In genomic region chr2:47147011-47147410, GRCh38 we compare ENCODE assay signal across 40 cellular contexts. TPM values are rescaled to one million over a fixed set of nuclear protein-coding genes. Genes with fewer than 3 reads are reported as not detected.
"Had no signal": no experiment of that assay in that cellular context is flagged by ENCODE, and none has a peak within 500 bp of the region (broad histone marks: within the 10 kb centered on the region; RNA-seq: fewer than 3 reads in every experiment).

No MANE protein-coding gene starts in this region.

- H3K4me1 ChIP-seq: ascending aorta had no signal

- H3K27ac Mint-ChIP-seq: activated B cell treated with CpG ODN at 0.5 μM for 24 hours; activated CD4-positive, alpha-beta memory T cell treated with anti-CD3 and anti-CD28 coated beads, Interleukin-2, amount 10 ng/mL, durations not matched to agents 7 days and 5 days; activated CD4-positive, alpha-beta T cell treated with anti-CD3 and anti-CD28 coated beads for 36 hours; activated CD4-positive, alpha-beta T cell treated with anti-CD3 and anti-CD28 coated beads, Interleukin-2, amount 10 ng/mL, durations not matched to agents 7 days and 5 days; activated CD8-positive, alpha-beta memory T cell treated with anti-CD3 and anti-CD28 coated beads, Interleukin-2, amount 10 ng/mL, durations not matched to agents 7 days and 5 days; activated CD8-positive, alpha-beta T cell treated with anti-CD3 and anti-CD28 coated beads, Interleukin-2, amount 10 ng/mL, durations not matched to agents 7 days and 5 days; activated naive CD4-positive, alpha-beta T cell treated with anti-CD3 and anti-CD28 coated beads, Interleukin-2, amount 10 ng/mL, durations not matched to agents 7 days and 5 days; activated naive CD4-positive, alpha-beta T cell treated with anti-CD3 and anti-CD28 coated beads, Interleukin-2, amount 50 U/mL, for 24 hours; activated naive CD8-positive, alpha-beta T cell; activated naive CD8-positive, alpha-beta T cell treated with anti-CD3 and anti-CD28 coated beads, Interleukin-2, amount 10 ng/mL, durations not matched to agents 7 days and 5 days; activated naive CD8-positive, alpha-beta T cell treated with anti-CD3 and anti-CD28 coated beads, Interleukin-2, amount 50 U/mL, for 24 hours; activated T-cell treated with anti-CD3 and anti-CD28 coated beads, Interleukin-2, amount 50 U/mL, for 72 hours; activated T-helper 1 cell treated with anti-CD3 and anti-CD28 coated beads, Interleukin-12 subunit alpha, Interleukin-12 subunit beta, Interleukin-2, Interleukin-4 antibody, amounts not matched to agents 30 ng/mL and 10 ng/mL and 1 ng/mL, durations not matched to agents 14 hours and 24 hours and 36 hours; activated T-helper 17 cell treated with anti-CD3 and anti-CD28 coated beads, Interleukin-2, amount 50 U/mL, for 72 hours; brain; T-helper 1 cell treated with Interleukin-12 subunit alpha and Interleukin-12 subunit beta and Interleukin-4 antibody, amounts not matched to agents 30 μg/mL and 1 μg/mL, for 36 hours; T-helper 2 cell treated with Interferon-gamma antibody and Interleukin-4, amounts not matched to agents 5 μg/mL and 100 μg/mL, for 36 hours had no signal

- DNase-seq: activated B cell treated with CpG ODN at 0.5 μM for 24 hours; activated CD4-positive, alpha-beta memory T cell treated with anti-CD3 and anti-CD28 coated beads, Interleukin-2, amount 10 ng/mL, durations not matched to agents 7 days and 5 days; activated CD4-positive, alpha-beta T cell treated with anti-CD3 and anti-CD28 coated beads for 1 hour; activated CD4-positive, alpha-beta T cell treated with anti-CD3 and anti-CD28 coated beads for 36 hours; activated CD4-positive, alpha-beta T cell treated with anti-CD3 and anti-CD28 coated beads for 48 hours; activated CD4-positive, alpha-beta T cell treated with anti-CD3 and anti-CD28 coated beads, Interleukin-2, amount 10 ng/mL, durations not matched to agents 7 days and 5 days; activated CD4-positive, alpha-beta T cell treated with anti-CD3 and anti-CD28 coated beads, Interleukin-2, amount 50 U/mL, for 48 hours; activated CD8-positive, alpha-beta memory T cell treated with anti-CD3 and anti-CD28 coated beads for 24 hours; activated CD8-positive, alpha-beta memory T cell treated with anti-CD3 and anti-CD28 coated beads, Interleukin-2, amount 10 ng/mL, durations not matched to agents 7 days and 5 days; activated CD8-positive, alpha-beta memory T cell treated with anti-CD3 and anti-CD28 coated beads, Interleukin-2, amount 50 U/mL, for 48 hours; activated CD8-positive, alpha-beta T cell treated with anti-CD3 and anti-CD28 coated beads, Interleukin-2, amount 10 ng/mL, durations not matched to agents 7 days and 5 days; activated effector memory CD4-positive, alpha-beta T cell treated with anti-CD3 and anti-CD28 coated beads, Interleukin-2, amount 50 U/mL, for 16 hours; activated gamma-delta T cell treated with Interleukin-2 at 50 U/mL for 16 hours; activated naive CD4-positive, alpha-beta T cell; activated naive CD4-positive, alpha-beta T cell treated with anti-CD3 and anti-CD28 coated beads, Interleukin-2, amount 10 ng/mL, durations not matched to agents 7 days and 5 days; activated naive CD8-positive, alpha-beta T cell treated with anti-CD3 and anti-CD28 coated beads, Interleukin-2, amount 10 ng/mL, durations not matched to agents 7 days and 5 days; activated naive CD8-positive, alpha-beta T cell treated with anti-CD3 and anti-CD28 coated beads, Interleukin-2, amount 50 U/mL, for 24 hours; activated T-cell treated with anti-CD3 and anti-CD28 coated beads, Interleukin-2, amount 50 U/mL, for 1 hour; activated T-cell treated with anti-CD3 and anti-CD28 coated beads, Interleukin-2, amount 50 U/mL, for 4 hours; activated T-cell treated with anti-CD3 and anti-CD28 coated beads, Interleukin-2, amount 50 U/mL, for 72 hours; amygdala; anterior cingulate cortex; caudate nucleus; cerebellar nuclear complex; SW 1271; T-helper 1 cell; T-helper 2 cell; T-helper 9 cell had no signal

- H3K4me1 Mint-ChIP-seq: activated B cell treated with CpG ODN at 0.5 μM for 24 hours; activated CD4-positive, alpha-beta T cell treated with anti-CD3 and anti-CD28 coated beads, Interleukin-2, amount 10 ng/mL, durations not matched to agents 7 days and 5 days; activated naive CD4-positive, alpha-beta T cell treated with anti-CD3 and anti-CD28 coated beads, Interleukin-2, amount 10 ng/mL, durations not matched to agents 7 days and 5 days; activated naive CD4-positive, alpha-beta T cell treated with anti-CD3 and anti-CD28 coated beads, Interleukin-2, amount 50 U/mL, for 24 hours; activated naive CD8-positive, alpha-beta T cell treated with anti-CD3 and anti-CD28 coated beads, Interleukin-2, amount 10 ng/mL, durations not matched to agents 7 days and 5 days; brain; central memory CD8-positive, alpha-beta T cell had no signal

- ATAC-seq: activated CD4-positive, alpha-beta T cell treated with anti-CD3 and anti-CD28 coated beads for 36 hours; activated CD4-positive, CD25-positive, alpha-beta regulatory T cell treated with anti-CD3 and anti-CD28 coated beads, Interleukin-2, amount 50 U/mL, for 24 hours; activated CD8-positive, alpha-beta memory T cell treated with anti-CD3 and anti-CD28 coated beads, Interleukin-2, amount 10 ng/mL, durations not matched to agents 7 days and 5 days; activated CD8-positive, alpha-beta T cell treated with anti-CD3 and anti-CD28 coated beads, Interleukin-2, amount 10 ng/mL, durations not matched to agents 7 days and 5 days; activated naive CD8-positive, alpha-beta T cell treated with anti-CD3 and anti-CD28 coated beads, Interleukin-2, amount 50 U/mL, for 24 hours; activated T-cell treated with anti-CD3 and anti-CD28 coated beads, Interleukin-2, amount 50 U/mL, for 4 hours; activated T-cell treated with anti-CD3 and anti-CD28 coated beads, Interleukin-2, amount 50 U/mL, for 72 hours; activated T-helper 17 cell treated with anti-CD3 and anti-CD28 coated beads, Interleukin-2, amount 50 U/mL, for 72 hours had no signal

- H3K27ac ChIP-seq: ascending aorta, cardiac muscle cell, VCaP had no signal

- H3K27me3 Mint-ChIP-seq: activated B cell treated with CpG ODN at 0.5 μM for 24 hours; activated CD4-positive, alpha-beta memory T cell treated with anti-CD3 and anti-CD28 coated beads, Interleukin-2, amount 10 ng/mL, durations not matched to agents 7 days and 5 days; activated CD4-positive, alpha-beta T cell treated with anti-CD3 and anti-CD28 coated beads for 36 hours; activated CD4-positive, alpha-beta T cell treated with anti-CD3 and anti-CD28 coated beads, Interleukin-2, amount 10 ng/mL, durations not matched to agents 7 days and 5 days; activated CD8-positive, alpha-beta memory T cell treated with anti-CD3 and anti-CD28 coated beads, Interleukin-2, amount 10 ng/mL, durations not matched to agents 7 days and 5 days; activated naive CD4-positive, alpha-beta T cell treated with anti-CD3 and anti-CD28 coated beads, Interleukin-2, amount 10 ng/mL, durations not matched to agents 7 days and 5 days; activated naive CD4-positive, alpha-beta T cell treated with anti-CD3 and anti-CD28 coated beads, Interleukin-2, amount 50 U/mL, for 24 hours; activated naive CD8-positive, alpha-beta T cell; activated naive CD8-positive, alpha-beta T cell treated with anti-CD3 and anti-CD28 coated beads, Interleukin-2, amount 10 ng/mL, durations not matched to agents 7 days and 5 days; activated naive CD8-positive, alpha-beta T cell treated with anti-CD3 and anti-CD28 coated beads, Interleukin-2, amount 50 U/mL, for 24 hours; activated T-helper 17 cell treated with anti-CD3 and anti-CD28 coated beads, Interleukin-2, amount 50 U/mL, for 72 hours; brain; central memory CD8-positive, alpha-beta T cell had no signal

- H3K9me3 Mint-ChIP-seq: activated CD4-positive, alpha-beta memory T cell treated with anti-CD3 and anti-CD28 coated beads, Interleukin-2, amount 10 ng/mL, durations not matched to agents 7 days and 5 days; activated naive CD4-positive, alpha-beta T cell treated with anti-CD3 and anti-CD28 coated beads, Interleukin-2, amount 10 ng/mL, durations not matched to agents 7 days and 5 days; activated naive CD4-positive, alpha-beta T cell treated with anti-CD3 and anti-CD28 coated beads, Interleukin-2, amount 50 U/mL, for 24 hours; activated naive CD8-positive, alpha-beta T cell treated with anti-CD3 and anti-CD28 coated beads, Interleukin-2, amount 10 ng/mL, durations not matched to agents 7 days and 5 days; activated naive CD8-positive, alpha-beta T cell treated with anti-CD3 and anti-CD28 coated beads, Interleukin-2, amount 50 U/mL, for 24 hours; activated T-cell treated with anti-CD3 and anti-CD28 coated beads, Interleukin-2, amount 50 U/mL, for 4 hours; activated T-cell treated with anti-CD3 and anti-CD28 coated beads, Interleukin-2, amount 50 U/mL, for 72 hours; activated T-helper 17 cell treated with anti-CD3 and anti-CD28 coated beads, Interleukin-2, amount 50 U/mL, for 72 hours; brain; central memory CD8-positive, alpha-beta T cell; T-helper 2 cell treated with Interferon-gamma antibody and Interleukin-4, amounts not matched to agents 5 μg/mL and 100 μg/mL, for 36 hours had no signal

- H3K4me3 ChIP-seq: ascending aorta, cardiac muscle cell had no signal

- H3K9me3 ChIP-seq: ascending aorta had no signal

- H3K27me3 ChIP-seq: ascending aorta, cardiac muscle cell had no signal

- H3K4me3 Mint-ChIP-seq: activated B cell treated with CpG ODN at 0.5 μM for 24 hours; activated CD4-positive, alpha-beta memory T cell treated with anti-CD3 and anti-CD28 coated beads, Interleukin-2, amount 10 ng/mL, durations not matched to agents 7 days and 5 days; activated CD4-positive, alpha-beta T cell treated with anti-CD3 and anti-CD28 coated beads for 36 hours; activated CD4-positive, alpha-beta T cell treated with anti-CD3 and anti-CD28 coated beads, Interleukin-2, amount 10 ng/mL, durations not matched to agents 7 days and 5 days; activated CD8-positive, alpha-beta memory T cell treated with anti-CD3 and anti-CD28 coated beads, Interleukin-2, amount 10 ng/mL, durations not matched to agents 7 days and 5 days; activated CD8-positive, alpha-beta T cell treated with anti-CD3 and anti-CD28 coated beads, Interleukin-2, amount 10 ng/mL, durations not matched to agents 7 days and 5 days; activated naive CD4-positive, alpha-beta T cell treated with anti-CD3 and anti-CD28 coated beads, Interleukin-2, amount 10 ng/mL, durations not matched to agents 7 days and 5 days; activated naive CD4-positive, alpha-beta T cell treated with anti-CD3 and anti-CD28 coated beads, Interleukin-2, amount 50 U/mL, for 24 hours; activated naive CD8-positive, alpha-beta T cell; activated naive CD8-positive, alpha-beta T cell treated with anti-CD3 and anti-CD28 coated beads, Interleukin-2, amount 10 ng/mL, durations not matched to agents 7 days and 5 days; activated naive CD8-positive, alpha-beta T cell treated with anti-CD3 and anti-CD28 coated beads, Interleukin-2, amount 50 U/mL, for 24 hours; activated T-cell treated with anti-CD3 and anti-CD28 coated beads, Interleukin-2, amount 50 U/mL, for 4 hours; activated T-cell treated with anti-CD3 and anti-CD28 coated beads, Interleukin-2, amount 50 U/mL, for 72 hours; activated T-helper 1 cell treated with anti-CD3 and anti-CD28 coated beads, Interleukin-12 subunit alpha, Interleukin-12 subunit beta, Interleukin-2, Interleukin-4 antibody, amounts not matched to agents 30 ng/mL and 10 ng/mL and 1 ng/mL, durations not matched to agents 14 hours and 24 hours and 36 hours; activated T-helper 17 cell treated with anti-CD3 and anti-CD28 coated beads, Interleukin-2, amount 50 U/mL, for 72 hours; brain; central memory CD8-positive, alpha-beta T cell; T-helper 1 cell treated with Interleukin-12 subunit alpha and Interleukin-12 subunit beta and Interleukin-4 antibody, amounts not matched to agents 30 μg/mL and 1 μg/mL, for 36 hours; T-helper 2 cell treated with Interferon-gamma antibody and Interleukin-4, amounts not matched to agents 5 μg/mL and 100 μg/mL, for 36 hours had no signal

RNA-seq across cellular contexts. Expression of gene STPG4, which starts 8.1 kb away (rescaled TPM):
- total RNA-seq: activated T-cell treated with anti-CD3 and anti-CD28 coated beads, Interleukin-2, amount 50 U/mL, for 4 hours; activated T-cell treated with anti-CD3 and anti-CD28 coated beads, Interleukin-2, amount 50 U/mL, for 72 hours; ascending aorta; cardiac muscle cell had no signal
- polyA plus RNA-seq: cardiac muscle cell had no signal
